In genomic region chr7:103594186-103594585, GRCh38 we compare ENCODE assay signal across 22 cellular contexts.
"Had no signal": no experiment of that assay in that cellular context is flagged by ENCODE, and none has a peak within 500 bp of the region (broad histone marks: within the 10 kb centered on the region; RNA-seq: fewer than 3 reads in every experiment).

No MANE protein-coding gene starts in this region.

- H3K4me3 ChIP-seq: dorsolateral prefrontal cortex, gastrocnemius medialis, heart right ventricle, psoas muscle, right lobe of liver, spleen, tibial artery, upper lobe of left lung, uterus had no signal

- H3K9me3 ChIP-seq: gastrocnemius medialis, heart right ventricle, psoas muscle, right lobe of liver, spleen, tibial artery, upper lobe of left lung, uterus had no signal

- H3K27ac ChIP-seq: dorsolateral prefrontal cortex, gastrocnemius medialis, heart right ventricle, psoas muscle, right lobe of liver, spleen, tibial artery, upper lobe of left lung, uterus had no signal

- DNase-seq: dorsolateral prefrontal cortex; effector CD8-positive, alpha-beta T cell; gastrocnemius medialis; heart right ventricle; hypothalamus; mesendoderm; naive B cell; occipital lobe; psoas muscle; retina; spleen; stimulated activated CD4-positive, alpha-beta T cell treated with anti-CD3 and anti-CD28 coated beads, Interleukin-15, amount 100 ng/mL, for 24 hours; stimulated activated CD4-positive, alpha-beta T cell treated with anti-CD3 and anti-CD28 coated beads, Interleukin-1b, Interleukin-23, amount 100 ng/mL, for 48 hours; stimulated activated CD4-positive, alpha-beta T cell treated with anti-CD3 and anti-CD28 coated beads, Interleukin-4, amount 100 ng/mL, for 24 hours; tibial artery; upper lobe of left lung; uterus had no signal

- H3K4me1 ChIP-seq: gastrocnemius medialis, heart right ventricle, psoas muscle, right lobe of liver, spleen, tibial artery, upper lobe of left lung, uterus had no signal

- H3K27ac Mint-ChIP-seq: naive B cell; nephron; stimulated activated memory B cell treated with anti-CD40 and anti-IgM and Interleukin-4, amounts not matched to agents 10 μg/mL and 1 μg/mL and 100 μg/mL, for 72 hours; stimulated activated naive CD8-positive, alpha-beta T cell treated with anti-CD3 and anti-CD28 coated beads, Interleukin-15, Interleukin-2, amounts not matched to agents 100 ng/mL and 50 ng/mL, for 24 hours had no signal

- H3K27me3 ChIP-seq: gastrocnemius medialis, right lobe of liver, upper lobe of left lung, uterus had no signal

- H3K9me3 Mint-ChIP-seq: nephron; stimulated activated naive CD8-positive, alpha-beta T cell treated with anti-CD3 and anti-CD28 coated beads, Interleukin-15, Interleukin-2, amounts not matched to agents 100 ng/mL and 50 ng/mL, for 24 hours had no signal

- H3K36me3 Mint-ChIP-seq: naive B cell; stimulated activated memory B cell treated with anti-CD40 and anti-IgM and Interleukin-4, amounts not matched to agents 10 μg/mL and 1 μg/mL and 100 μg/mL, for 72 hours had no signal

- H3K4me1 Mint-ChIP-seq: naive B cell; nephron; stimulated activated memory B cell treated with anti-CD40 and anti-IgM and Interleukin-4, amounts not matched to agents 10 μg/mL and 1 μg/mL and 100 μg/mL, for 72 hours had no signal

- H3K4me3 Mint-ChIP-seq: naive B cell; nephron; stimulated activated memory B cell treated with anti-CD40 and anti-IgM and Interleukin-4, amounts not matched to agents 10 μg/mL and 1 μg/mL and 100 μg/mL, for 72 hours; stimulated activated naive CD8-positive, alpha-beta T cell treated with anti-CD3 and anti-CD28 coated beads, Interleukin-15, Interleukin-2, amounts not matched to agents 100 ng/mL and 50 ng/mL, for 24 hours had no signal

- H3K36me3 ChIP-seq: gastrocnemius medialis, heart right ventricle, right lobe of liver, spleen, tibial artery, upper lobe of left lung, uterus had no signal

- ATAC-seq: esophagus mucosa; gastrocnemius medialis; heart right ventricle; psoas muscle; stimulated activated memory B cell treated with anti-CD40 and anti-IgM and Interleukin-4, amounts not matched to agents 10 μg/mL and 1 μg/mL and 100 μg/mL, for 72 hours had no signal
